22 cellular contexts compared by ENCODE assay signal in genomic region chr2:13050764-13051163, GRCh38.
A peak's percentile ranks its signal among the peaks of the same experiment; 100 is the strongest.
DNase-seq lines count a peak whose midpoint lies in the region; ATAC-seq, FAIRE-seq and TF ChIP-seq lines count a peak whose summit lies in the region.
"Had no signal": no experiment of that assay in that cellular context is flagged by ENCODE, and none has a peak within 500 bp of the region (broad histone marks: within the 10 kb centered on the region; RNA-seq: fewer than 3 reads in every experiment).

No MANE protein-coding gene starts in this region.

- H2AFZ ChIP-seq in GM23248, result peak overlapping the region; percentile 51
- H2AFZ ChIP-seq in fibroblast of lung (ENCODE audit: low read length), result no peak overlapping the region
- no peak overlapping the region for H2AFZ ChIP-seq in OCI-LY7 (ENCODE audit: low read length)

- BruUV-seq in OCI-LY7 (replicated peaks; lab: Mats Ljungman, UMichigan), result no TSS peak

- ATAC-seq in WTC11, result no peak
- ATAC-seq in HG03432 (IDR thresholded peaks at IDR 0.05; ENCODE audit: unreplicated experiment), result no peak
- ATAC-seq: activated CD8-positive, alpha-beta T cell treated with anti-CD3 and anti-CD28 coated beads, Interleukin-2, amount 10 ng/mL, durations not matched to agents 7 days and 5 days; activated T-cell treated with anti-CD3 and anti-CD28 coated beads, Interleukin-2, amount 50 U/mL, for 4 hours; CD8-positive, alpha-beta T cell; stimulated activated effector memory CD8-positive, alpha-beta T cell treated with anti-CD3 and anti-CD28 coated beads, Interleukin-12 subunit alpha, Interleukin-12 subunit beta, amount 100 ng/mL, for 72 hours had no signal

- H3K27ac Mint-ChIP-seq in WTC11, result no peak overlapping the region
- H3K27ac Mint-ChIP-seq: activated CD8-positive, alpha-beta T cell treated with anti-CD3 and anti-CD28 coated beads, Interleukin-2, amount 10 ng/mL, durations not matched to agents 7 days and 5 days; activated naive CD4-positive, alpha-beta T cell treated with anti-CD3 and anti-CD28 coated beads, Interleukin-2, amount 10 ng/mL, durations not matched to agents 7 days and 5 days; CD8-positive, alpha-beta T cell; stimulated activated effector memory CD8-positive, alpha-beta T cell treated with anti-CD3 and anti-CD28 coated beads, Interleukin-12 subunit alpha, Interleukin-12 subunit beta, amount 100 ng/mL, for 72 hours had no signal

- H3K9me2 ChIP-seq in GM23248 (ENCODE audit: insufficient read depth) (no peaks in the 10 kb centered on the region), OCI-LY7 (ENCODE audit: insufficient read depth, low read length) (no peaks in the 10 kb centered on the region)

- no peak for TF ChIP-seq CTCF in WTC11 (IDR thresholded peaks at IDR 0.05)
- no peak for TF ChIP-seq CTCF in fibroblast of lung (conservative IDR thresholded peaks at IDR 0.05 in 1 of 2, IDR thresholded peaks at IDR 0.05 in 1 of 2; ENCODE audit: low read depth in 1 of 2, low read length in 2 of 2)
- no peak for TF ChIP-seq CTCF in OCI-LY7 (conservative IDR thresholded peaks at IDR 0.05; ENCODE audit: low read length)

- H3K27ac ChIP-seq in GM23248 (0 out of 2 replicates have a peak overlapping the region, but pooled peaks have one; percentile 3), fibroblast of lung (ENCODE audit: insufficient read depth, low read length) (no peak overlapping the region), OCI-LY7 (ENCODE audit: low read depth, low read length, poor library complexity, severe bottlenecking) (no peak overlapping the region)
- H3K27ac ChIP-seq: coronary artery, left ventricle myocardium inferior had no signal

- 0 out of 2 replicates have a peak, but pooled peaks cover 8% of the 10 kb centered on the region for H3K4me1 ChIP-seq in GM23248 (ENCODE audit: insufficient read depth)
- no peaks in the 10 kb centered on the region for H3K4me1 ChIP-seq in fibroblast of lung (ENCODE audit: control insufficient read depth, extremely low read depth, insufficient read depth, low read length)
- H3K4me1 ChIP-seq in OCI-LY7 (ENCODE audit: insufficient read depth, low read length, poor library complexity, severe bottlenecking), result no peaks in the 10 kb centered on the region
- H3K4me1 ChIP-seq: left ventricle myocardium inferior had no signal

- H3K9ac ChIP-seq in GM23248, result no peak overlapping the region
- H3K9ac ChIP-seq in fibroblast of lung (ENCODE audit: insufficient read depth, low read length), result no peak overlapping the region

- no peaks in the 10 kb centered on the region; the same call in 1 of the 2 replicates for H3K9me3 Mint-ChIP-seq in WTC11
- H3K9me3 Mint-ChIP-seq: activated naive CD4-positive, alpha-beta T cell treated with anti-CD3 and anti-CD28 coated beads, Interleukin-2, amount 10 ng/mL, durations not matched to agents 7 days and 5 days; activated T-cell treated with anti-CD3 and anti-CD28 coated beads, Interleukin-2, amount 50 U/mL, for 4 hours; CD8-positive, alpha-beta T cell; stimulated activated effector memory CD8-positive, alpha-beta T cell treated with anti-CD3 and anti-CD28 coated beads, Interleukin-12 subunit alpha, Interleukin-12 subunit beta, amount 100 ng/mL, for 72 hours had no signal

- FAIRE-seq in A204.1 (lab: Jason Lieb, UNC), result peak; percentile 46

- H3K4me3 ChIP-seq in GM23248 (no peak overlapping the region), fibroblast of lung (replicated peaks in 1 of 4; ENCODE audit: control extremely low read depth in 1 of 4, insufficient read depth in 1 of 4, low read depth in 3 of 4, low read length in 4 of 4) (no peak overlapping the region), OCI-LY7 (ENCODE audit: low read depth, low read length, poor library complexity, severe bottlenecking) (no peak overlapping the region)
- H3K4me3 ChIP-seq: coronary artery, left ventricle myocardium inferior had no signal

- CTCF ChIA-PET in WTC11 (lab: Charles Lee), result interaction anchor here (0.6 kb wide), 1 partner anchor 1146 kb away, joined by 3 read pairs; no protein-coding TSS in a partner anchor
- CTCF ChIA-PET in OCI-LY7 (lab: Charles Lee; ENCODE audit: unreplicated experiment), result no interaction called here

- POLR2A ChIA-PET in WTC11 (lab: Charles Lee), result no interaction called here
- POLR2A ChIA-PET in OCI-LY7 (lab: Charles Lee), result interaction anchor here (0.6 to 1.6 kb wide), 3 partner anchors 9 to 1980 kb away, joined by 3 to 4 read pairs (median 4); no protein-coding TSS in a partner anchor

- no peak overlapping the region for H3K4me3 Mint-ChIP-seq in WTC11
- H3K4me3 Mint-ChIP-seq: activated CD8-positive, alpha-beta T cell treated with anti-CD3 and anti-CD28 coated beads, Interleukin-2, amount 10 ng/mL, durations not matched to agents 7 days and 5 days; activated naive CD4-positive, alpha-beta T cell treated with anti-CD3 and anti-CD28 coated beads, Interleukin-2, amount 10 ng/mL, durations not matched to agents 7 days and 5 days; activated T-cell treated with anti-CD3 and anti-CD28 coated beads, Interleukin-2, amount 50 U/mL, for 4 hours; CD8-positive, alpha-beta T cell; stimulated activated effector memory CD8-positive, alpha-beta T cell treated with anti-CD3 and anti-CD28 coated beads, Interleukin-12 subunit alpha, Interleukin-12 subunit beta, amount 100 ng/mL, for 72 hours had no signal

- intact Hi-C loops in OCI-LY7 (cut with micrococcal nuclease; ENCODE audit: unreplicated experiment), result no loop called here

- peak overlapping the region; percentile 15 for H3K4me2 ChIP-seq in GM23248 (ENCODE audit: unreplicated experiment)
- H3K4me2 ChIP-seq in fibroblast of lung (ENCODE audit: extremely low read depth, insufficient read depth, low read length), result no peak overlapping the region
- no peak overlapping the region for H3K4me2 ChIP-seq in OCI-LY7 (ENCODE audit: low read length)

- H3K36me3 ChIP-seq in GM23248 (ENCODE audit: low read depth) (no peaks in the 10 kb centered on the region), fibroblast of lung (ENCODE audit: control insufficient read depth, insufficient read depth, low read length) (no peaks in the 10 kb centered on the region), OCI-LY7 (ENCODE audit: insufficient read depth, low read length) (no peaks in the 10 kb centered on the region)
- H3K36me3 ChIP-seq: left ventricle myocardium inferior had no signal

- H3K36me3 Mint-ChIP-seq in WTC11, result no peaks in the 10 kb centered on the region
- H3K36me3 Mint-ChIP-seq: activated naive CD4-positive, alpha-beta T cell treated with anti-CD3 and anti-CD28 coated beads, Interleukin-2, amount 10 ng/mL, durations not matched to agents 7 days and 5 days; CD8-positive, alpha-beta T cell; stimulated activated effector memory CD8-positive, alpha-beta T cell treated with anti-CD3 and anti-CD28 coated beads, Interleukin-12 subunit alpha, Interleukin-12 subunit beta, amount 100 ng/mL, for 72 hours had no signal

- H3K27me3 ChIP-seq in GM23248 (replicated peaks; ENCODE audit: insufficient read depth) (no peaks in the 10 kb centered on the region), fibroblast of lung (ENCODE audit: control insufficient read depth, insufficient read depth, low read length) (no peaks in the 10 kb centered on the region)

- in situ Hi-C loops in GM23248 (cut with MboI), result no loop called here

- no peaks in the 10 kb centered on the region for H3K79me2 ChIP-seq in GM23248 (ENCODE audit: insufficient read depth)
- H3K79me2 ChIP-seq in fibroblast of lung (ENCODE audit: control insufficient read depth, insufficient read depth, low read length), result no peaks in the 10 kb centered on the region
- H3K79me2 ChIP-seq in OCI-LY7 (ENCODE audit: insufficient read depth, low read depth, low read length), result no peaks in the 10 kb centered on the region

- H4K20me1 ChIP-seq in GM23248 (ENCODE audit: insufficient read depth) (no peaks in the 10 kb centered on the region), fibroblast of lung (ENCODE audit: control insufficient read depth, extremely low read depth, insufficient read depth, low read length) (no peaks in the 10 kb centered on the region), OCI-LY7 (ENCODE audit: insufficient read depth, low read length) (no peaks in the 10 kb centered on the region)

- H3K9me3 ChIP-seq in GM23248 (ENCODE audit: low read depth) (no peaks in the 10 kb centered on the region), fibroblast of lung (ENCODE audit: control insufficient read depth, insufficient read depth, low read depth, low read length) (no peaks in the 10 kb centered on the region), OCI-LY7 (ENCODE audit: low read length) (no peaks in the 10 kb centered on the region)
- H3K9me3 ChIP-seq: left ventricle myocardium inferior had no signal

- no peaks in the 10 kb centered on the region for H3K4me1 Mint-ChIP-seq in WTC11
- H3K4me1 Mint-ChIP-seq: activated naive CD4-positive, alpha-beta T cell treated with anti-CD3 and anti-CD28 coated beads, Interleukin-2, amount 10 ng/mL, durations not matched to agents 7 days and 5 days; stimulated activated effector memory CD8-positive, alpha-beta T cell treated with anti-CD3 and anti-CD28 coated beads, Interleukin-12 subunit alpha, Interleukin-12 subunit beta, amount 100 ng/mL, for 72 hours had no signal

- H3F3A ChIP-seq in GM23248 (ENCODE audit: insufficient read depth), result no peaks in the 10 kb centered on the region

- no peaks in the 10 kb centered on the region for H3K27me3 Mint-ChIP-seq in WTC11 (ENCODE audit: low read depth)

- DNase-seq in GM23248 (peak; percentile 46), WTC11 (ENCODE audit: low spot score) (no peak), fibroblast of lung (ENCODE audit: low read depth in 2 of 2) (peak; percentile 1 to 80), CD1c-positive myeloid dendritic cell (ENCODE audit: extremely low spot score) (no peak), OCI-LY7 (ENCODE audit: low spot score) (no peak)
- no peak for DNase-seq in activated CD4-positive, CD25-positive, alpha-beta regulatory T cell treated with anti-CD3 and anti-CD28 coated beads, Interleukin-2, amount 50 U/mL, for 72 hours
- DNase-seq: activated CD8-positive, alpha-beta T cell treated with anti-CD3 and anti-CD28 coated beads, Interleukin-2, amount 10 ng/mL, durations not matched to agents 7 days and 5 days; activated naive CD4-positive, alpha-beta T cell treated with anti-CD3 and anti-CD28 coated beads, Interleukin-2, amount 10 ng/mL, durations not matched to agents 7 days and 5 days; activated T-cell treated with anti-CD3 and anti-CD28 coated beads, Interleukin-2, amount 50 U/mL, for 4 hours; CD8-positive, alpha-beta T cell; DMS79 treated with DMSO at 0.1 percent for 48 hours; glutamatergic neuron; Karpas-422; left ventricle myocardium inferior; NCI-H1092 treated with DMSO at 0.1 percent for 48 hours; NCI-H2081; NCI-H524 treated with DMSO at 0.1 percent for 48 hours; SHP77 had no signal

TF ChIP-seq in WTC11, 78 proteins besides CTCF, POLR2A, EP300 and RAD21:
- peak; percentile 66; the same call in 1 of the 2 replicates for TF ChIP-seq GABPB1 (CRISPR knock-in tag; IDR thresholded peaks at IDR 0.05)
- no peak for TF ChIP-seq SMAD4 (CRISPR knock-in tag; IDR thresholded peaks at IDR 0.05)
- TF ChIP-seq, protein P1, sequence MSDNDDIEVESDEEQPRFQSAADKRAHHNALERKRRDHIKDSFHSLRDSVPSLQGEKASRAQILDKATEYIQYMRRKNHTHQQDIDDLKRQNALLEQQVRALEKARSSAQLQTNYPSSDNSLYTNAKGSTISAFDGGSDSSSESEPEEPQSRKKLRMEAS (CRISPR knock-in tag; IDR thresholded peaks at IDR 0.05), result no peak

Comparison
In these comparisons a context has a peak if more than half of its experiments do, and no peak if none do; other contexts are left out.
1. DNase-seq: peak in GM23248 (single experiment) and fibroblast of lung (2 of 2); none in WTC11 (single experiment), CD1c-positive myeloid dendritic cell (single experiment), activated CD4-positive, CD25-positive, alpha-beta regulatory T cell treated with anti-CD3 and anti-CD28 coated beads, Interleukin-2, amount 50 U/mL, for 72 hours (single experiment) and OCI-LY7 (single experiment).